Comparison of ENCODE assay signal across 8 cellular contexts in the genomic region with DNA sequence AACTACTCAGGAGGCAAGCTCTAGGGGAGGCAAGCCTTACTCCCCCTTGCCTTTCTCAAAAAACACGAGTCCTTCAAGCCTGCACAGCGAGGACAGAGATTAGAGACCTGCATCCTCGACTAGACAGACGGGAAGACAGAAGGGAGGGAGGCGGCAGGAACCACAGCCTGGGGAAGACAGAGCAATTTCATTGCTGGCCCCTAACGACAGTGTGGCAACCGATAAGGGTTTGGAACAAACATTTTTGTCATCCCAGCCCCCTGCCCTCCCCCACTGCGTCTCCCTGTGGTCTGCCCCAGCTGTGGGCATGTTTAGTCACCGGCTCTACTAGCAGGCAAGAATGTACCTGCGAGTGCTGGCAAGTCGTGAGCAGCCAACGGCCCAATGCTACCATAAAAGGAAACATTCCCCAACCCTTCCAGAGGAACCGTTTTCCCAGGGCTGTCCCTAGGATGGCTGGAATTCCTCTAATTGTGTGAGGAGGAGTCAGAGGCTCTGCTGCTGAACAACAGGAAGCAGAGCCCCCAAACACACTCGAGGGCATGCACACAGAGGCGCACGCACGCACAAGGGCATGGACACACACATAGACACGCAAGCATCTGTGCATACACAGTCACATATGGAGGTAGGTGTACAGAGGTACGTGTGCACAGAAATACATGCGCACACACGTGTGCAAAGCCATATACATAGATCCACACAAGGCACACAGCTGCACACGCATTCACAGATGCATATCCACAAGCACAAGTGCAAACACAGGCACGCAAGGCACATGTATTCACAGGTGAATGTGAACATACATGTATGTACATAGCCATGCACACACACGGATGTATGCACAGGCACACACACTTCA. TPM values are rescaled to one million over a fixed set of nuclear protein-coding genes. Genes with fewer than 3 reads are reported as not detected.
DNase-seq lines count a peak whose midpoint lies in the region; ATAC-seq and TF ChIP-seq lines count a peak whose summit lies in the region.

No MANE protein-coding gene starts in this region.

- H3K4me2 ChIP-seq in HCT116 (ENCODE audit: low read length) = peak overlapping the region; percentile 67

- peak overlapping the region; percentile 60 for H3K9ac ChIP-seq in HCT116 (ENCODE audit: low read length)

- H3K4me1 ChIP-seq in HCT116 (ENCODE audit: control insufficient read depth in 1 of 2, insufficient read depth in 2 of 2, low read length in 2 of 2) (peaks cover 64 to 71% of the 10 kb centered on the region in 2 experiments), gastroesophageal sphincter (peaks cover 39 to 100% (median 88%) of the 10 kb centered on the region in 3 donors), transverse colon (peaks cover 84 to 99% (median 98%) of the 10 kb centered on the region in 4 donors)

- BruUV-seq in HCT116 (replicated peaks; lab: Mats Ljungman, UMichigan) = no TSS peak

- H3K27ac ChIP-seq in HCT116 (ENCODE audit: low read depth, low read length) = peak overlapping the region; percentile 87
- peak overlapping the region; percentile 100 for H3K27ac ChIP-seq in RWPE1
- H3K27ac ChIP-seq in gastroesophageal sphincter = peak overlapping the region; percentile 99 to 100 (median 100)
- H3K27ac ChIP-seq in transverse colon = peak overlapping the region; percentile 92 to 99 (median 96)

- no peak for TF ChIP-seq EP300 in gastroesophageal sphincter (IDR thresholded peaks at IDR 0.05)
- peak; percentile 54 for TF ChIP-seq EP300 in transverse colon (IDR thresholded peaks at IDR 0.05; ENCODE audit: low read depth)

- RAD21 ChIA-PET in HCT116 (lab: Charles Lee; ENCODE audit: low non-redundant PET in 1 of 2, low total read pairs in 2 of 2, uncharacterized antibody in 2 of 2, unreplicated experiment in 2 of 2) = no interaction called here

- H3K27me3 ChIP-seq in HCT116 (ENCODE audit: insufficient read depth, low read length) (no peaks in the 10 kb centered on the region), gastroesophageal sphincter (no peaks in the 10 kb centered on the region), transverse colon (no peaks in the 10 kb centered on the region)

- H4K20me1 ChIP-seq in HCT116 (ENCODE audit: insufficient read depth) = no peaks in the 10 kb centered on the region

- CTCF ChIA-PET in HCT116 (lab: Charles Lee) = no interaction called here
- CTCF ChIA-PET in RWPE1 (lab: Yijun Ruan, JAX) = interaction anchor here (1.0 kb wide), 1 partner anchor 29 kb away, joined by 4 read pairs; no protein-coding TSS in a partner anchor

- WGBS in gastroesophageal sphincter (ENCODE audit: low coverage in 1 of 2), 2 donors = 25 to 29% methylated on average over 11 to 18 of the region's 24 CpGs
- WGBS in transverse colon (ENCODE audit: low coverage in 1 of 2), 2 donors = 13 to 32% methylated on average over 3 to 24 of the region's 24 CpGs

- TF ChIP-seq POLR2A in HCT116 (IDR thresholded peaks at IDR 0.05; ENCODE audit: borderline replicate concordance, extremely low read depth, insufficient read depth, insufficient read length) (no peak), gastroesophageal sphincter (IDR thresholded peaks at IDR 0.05) (peak; percentile 26 to 44), transverse colon (IDR thresholded peaks at IDR 0.05) (peak; percentile 25)

- intact Hi-C loops in HCT116 (cut with micrococcal nuclease) (loop anchor here (5.0 kb wide), 1 partner anchor 58 kb away; a partner anchor contains a TSS), posterior cingulate gyrus (cut with DNase I) (no loop called here), transverse colon (cut with DNase I; ENCODE audit: low total_unique reads) (no loop called here)

- ATAC-seq in HCT116 (peak; percentile 57), gastroesophageal sphincter (peak; percentile 57), HG02588 (IDR thresholded peaks at IDR 0.05; ENCODE audit: unreplicated experiment) (no peak), GM18907 (IDR thresholded peaks at IDR 0.05; ENCODE audit: unreplicated experiment) (no peak)

- TF ChIP-seq CTCF in HCT116 (IDR thresholded peaks at IDR 0.05 in 2 of 3, conservative IDR thresholded peaks at IDR 0.05 in 1 of 3; ENCODE audit: borderline replicate concordance in 1 of 3, insufficient read depth in 1 of 3, low read depth in 2 of 3, low read length in 2 of 3) = no peak
- TF ChIP-seq CTCF in RWPE1 (conservative IDR thresholded peaks at IDR 0.05; ENCODE audit: low read depth) = no peak
- TF ChIP-seq CTCF in gastroesophageal sphincter (IDR thresholded peaks at IDR 0.05) = no peak
- no peak for TF ChIP-seq CTCF in transverse colon (IDR thresholded peaks at IDR 0.05)

- in situ Hi-C loops in transverse colon (cut with MboI; ENCODE audit: low pct_ligation_motif_present in 1 of 4, low pct_unique_long_range_greater_than_20kb in 1 of 4, low sequenced_read_pairs in 3 of 4) = no loop called here

- DNase-seq in HCT116 (ENCODE audit: low read depth, low spot score) = peak; percentile 52
- peak; percentile 80 for DNase-seq in RWPE1 (ENCODE audit: low spot score)
- peak; percentile 41 for DNase-seq in activated gamma-delta T cell (lab: John Stamatoyannopoulos, UW)
- peak in 7 of 10 donors; percentile 54 to 93 (median 73) for DNase-seq in posterior cingulate gyrus
- peak; percentile 60 for DNase-seq in transverse colon

- TF ChIP-seq RAD21 in HCT116 (IDR thresholded peaks at IDR 0.05; ENCODE audit: low read depth) = no peak

- H3K79me2 ChIP-seq in HCT116 (ENCODE audit: insufficient read depth, low read length) = peaks cover 100% of the 10 kb centered on the region

- peak overlapping the region in 1 of 2 experiments; percentile 24; a peak in 1 of 4 replicates for H3K4me3 ChIP-seq in HCT116 (replicated peaks in 1 of 2; ENCODE audit: low read depth in 1 of 2, low read length in 2 of 2)
- H3K4me3 ChIP-seq in gastroesophageal sphincter = peak overlapping the region in 1 of 2 donors; percentile 26
- peak overlapping the region in 1 of 4 donors; percentile 7 for H3K4me3 ChIP-seq in transverse colon

- no peak overlapping the region for H2AFZ ChIP-seq in HCT116 (ENCODE audit: low read depth, low read length, poor library complexity, severe bottlenecking)

- H3K9me3 ChIP-seq in HCT116 (ENCODE audit: control insufficient read depth in 1 of 2, insufficient read depth in 1 of 2, low read depth in 1 of 2, low read length in 2 of 2) = no peaks in the 10 kb centered on the region
- H3K9me3 ChIP-seq in gastroesophageal sphincter = no peaks in the 10 kb centered on the region
- no peaks in the 10 kb centered on the region for H3K9me3 ChIP-seq in transverse colon

- POLR2A ChIA-PET in HCT116 (lab: Charles Lee) (no interaction called here), RWPE1 (lab: Yijun Ruan, JAX; ENCODE audit: low non-redundant PET) (no interaction called here)

- no peaks in the 10 kb centered on the region for H3K9me2 ChIP-seq in HCT116 (ENCODE audit: insufficient read depth)

- H3K36me3 ChIP-seq in HCT116 (ENCODE audit: control insufficient read depth in 1 of 2, insufficient read depth in 2 of 2, low read length in 2 of 2) = peaks cover 29 to 45% of the 10 kb centered on the region in 2 experiments; a peak in 3 of 4 replicates
- H3K36me3 ChIP-seq in gastroesophageal sphincter = peaks cover 0 to 28% of the 10 kb centered on the region in 2 donors
- peaks cover 0 to 7% (median 2%) of the 10 kb centered on the region in 4 donors for H3K36me3 ChIP-seq in transverse colon

TF ChIP-seq in HCT116, 20 proteins besides CTCF, POLR2A, EP300 and RAD21:
- no peak for TF ChIP-seq FOSL1 (IDR thresholded peaks at IDR 0.05; ENCODE audit: low read depth)
- TF ChIP-seq SRF (IDR thresholded peaks at IDR 0.05; ENCODE audit: low read depth) = peak; percentile 96
TF ChIP-seq in HCT116: peak in this region for 1.

RNA-seq across cellular contexts. Expression of a gene that starts 58.3 kb away (rescaled TPM):
- 258 TPM for total RNA-seq in HCT116 (2021; ENCODE audit: unreplicated experiment)
- polyA plus RNA-seq in HCT116 (2012) = 205 and 249 TPM in 2 replicates
- 100 to 1,000 TPM; 304 to 366 (median 322) TPM for total RNA-seq in gastroesophageal sphincter
- 100 to 1,000 TPM; 385 to 511 (median 460) TPM for total RNA-seq in transverse colon

Comparison
In these comparisons a context has a peak if more than half of its experiments do, and no peak if none do; other contexts are left out.
1. ATAC-seq: peak in HCT116 (single experiment) and gastroesophageal sphincter (single experiment); none in HG02588 (single experiment) and GM18907 (single experiment).
2. Peak in every context shown above with its lines, with median percentiles within 50 percentile points of each other: DNase-seq and H3K27ac ChIP-seq.